In the genomic region with DNA sequence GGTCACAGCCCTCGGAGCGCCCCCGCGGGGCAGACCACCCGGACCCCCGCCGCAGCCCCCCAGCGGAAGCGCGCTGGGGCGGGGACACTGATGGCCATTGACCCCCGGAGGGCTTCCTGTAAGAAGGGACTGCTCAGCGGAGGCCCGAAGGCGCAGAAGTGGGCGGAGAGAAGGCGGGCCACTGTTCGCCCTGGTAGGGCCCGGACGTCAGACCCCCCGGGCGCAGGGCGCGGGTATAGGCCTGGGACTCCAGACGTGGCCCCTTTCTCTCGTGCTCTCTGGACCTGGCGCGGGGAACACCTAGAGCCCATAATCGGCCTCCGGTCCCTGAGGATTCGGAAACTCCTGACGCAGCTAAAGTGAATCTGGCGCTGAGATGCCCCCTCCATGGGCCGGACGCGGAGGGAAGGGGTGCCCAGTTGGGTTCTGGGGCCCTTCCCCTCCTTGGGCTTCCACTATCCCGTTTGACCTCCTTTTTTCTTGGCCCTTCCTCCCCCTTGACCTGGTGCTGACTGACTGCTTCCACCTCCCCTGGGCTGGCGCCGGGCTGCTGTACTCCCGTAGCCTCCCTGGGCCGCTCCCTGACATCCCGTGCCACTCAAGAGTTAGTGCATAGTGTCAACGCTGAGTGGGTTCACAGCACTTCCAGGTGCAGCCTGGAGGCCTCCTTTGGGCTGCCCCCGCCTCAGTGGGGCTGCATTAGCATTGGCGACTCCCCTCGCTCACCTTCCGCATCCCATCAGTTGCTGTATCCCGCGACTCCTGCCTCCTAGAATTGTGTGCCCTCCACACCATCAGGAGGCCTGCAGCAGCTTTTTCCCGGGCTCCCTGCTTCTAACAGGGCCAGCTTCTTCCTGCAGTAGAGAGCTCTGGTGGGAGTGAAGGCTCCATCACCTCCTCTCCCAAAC, we compare ENCODE assay signal across 1 cellular context.
TF ChIP-seq lines count a peak whose summit lies in the region.

No MANE protein-coding gene starts in this region.

TF ChIP-seq in WTC11, 78 proteins besides CTCF, POLR2A, EP300 and RAD21 (continued from another document):
- TF ChIP-seq, protein P1, sequence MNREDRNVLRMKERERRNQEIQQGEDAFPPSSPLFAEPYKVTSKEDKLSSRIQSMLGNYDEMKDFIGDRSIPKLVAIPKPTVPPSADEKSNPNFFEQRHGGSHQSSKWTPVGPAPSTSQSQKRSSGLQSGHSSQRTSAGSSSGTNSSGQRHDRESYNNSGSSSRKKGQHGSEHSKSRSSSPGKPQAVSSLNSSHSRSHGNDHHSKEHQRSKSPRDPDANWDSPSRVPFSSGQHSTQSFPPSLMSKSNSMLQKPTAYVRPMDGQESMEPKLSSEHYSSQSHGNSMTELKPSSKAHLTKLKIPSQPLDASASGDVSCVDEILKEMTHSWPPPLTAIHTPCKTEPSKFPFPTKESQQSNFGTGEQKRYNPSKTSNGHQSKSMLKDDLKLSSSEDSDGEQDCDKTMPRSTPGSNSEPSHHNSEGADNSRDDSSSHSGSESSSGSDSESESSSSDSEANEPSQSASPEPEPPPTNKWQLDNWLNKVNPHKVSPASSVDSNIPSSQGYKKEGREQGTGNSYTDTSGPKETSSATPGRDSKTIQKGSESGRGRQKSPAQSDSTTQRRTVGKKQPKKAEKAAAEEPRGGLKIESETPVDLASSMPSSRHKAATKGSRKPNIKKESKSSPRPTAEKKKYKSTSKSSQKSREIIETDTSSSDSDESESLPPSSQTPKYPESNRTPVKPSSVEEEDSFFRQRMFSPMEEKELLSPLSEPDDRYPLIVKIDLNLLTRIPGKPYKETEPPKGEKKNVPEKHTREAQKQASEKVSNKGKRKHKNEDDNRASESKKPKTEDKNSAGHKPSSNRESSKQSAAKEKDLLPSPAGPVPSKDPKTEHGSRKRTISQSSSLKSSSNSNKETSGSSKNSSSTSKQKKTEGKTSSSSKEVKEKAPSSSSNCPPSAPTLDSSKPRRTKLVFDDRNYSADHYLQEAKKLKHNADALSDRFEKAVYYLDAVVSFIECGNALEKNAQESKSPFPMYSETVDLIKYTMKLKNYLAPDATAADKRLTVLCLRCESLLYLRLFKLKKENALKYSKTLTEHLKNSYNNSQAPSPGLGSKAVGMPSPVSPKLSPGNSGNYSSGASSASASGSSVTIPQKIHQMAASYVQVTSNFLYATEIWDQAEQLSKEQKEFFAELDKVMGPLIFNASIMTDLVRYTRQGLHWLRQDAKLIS (CRISPR knock-in tag; IDR thresholded peaks at IDR 0.05; ENCODE audit: borderline replicate concordance): no peak
- no peak for TF ChIP-seq E2F1 (CRISPR knock-in tag; IDR thresholded peaks at IDR 0.05)
- no peak for TF ChIP-seq ETV6 (CRISPR knock-in tag; IDR thresholded peaks at IDR 0.05)
- no peak for TF ChIP-seq MXD4 (CRISPR knock-in tag; IDR thresholded peaks at IDR 0.05; ENCODE audit: borderline replicate concordance)
- TF ChIP-seq FOXJ3 (CRISPR knock-in tag; IDR thresholded peaks at IDR 0.05; ENCODE audit: borderline replicate concordance): no peak
- TF ChIP-seq NFE2L1 (CRISPR knock-in tag; IDR thresholded peaks at IDR 0.05): no peak
- no peak for TF ChIP-seq ZNF416 (CRISPR knock-in tag; IDR thresholded peaks at IDR 0.05)
- no peak for TF ChIP-seq EMX1 (CRISPR knock-in tag; IDR thresholded peaks at IDR 0.05)
- no peak for TF ChIP-seq RORB (CRISPR knock-in tag; IDR thresholded peaks at IDR 0.05)
- TF ChIP-seq, protein P2, sequence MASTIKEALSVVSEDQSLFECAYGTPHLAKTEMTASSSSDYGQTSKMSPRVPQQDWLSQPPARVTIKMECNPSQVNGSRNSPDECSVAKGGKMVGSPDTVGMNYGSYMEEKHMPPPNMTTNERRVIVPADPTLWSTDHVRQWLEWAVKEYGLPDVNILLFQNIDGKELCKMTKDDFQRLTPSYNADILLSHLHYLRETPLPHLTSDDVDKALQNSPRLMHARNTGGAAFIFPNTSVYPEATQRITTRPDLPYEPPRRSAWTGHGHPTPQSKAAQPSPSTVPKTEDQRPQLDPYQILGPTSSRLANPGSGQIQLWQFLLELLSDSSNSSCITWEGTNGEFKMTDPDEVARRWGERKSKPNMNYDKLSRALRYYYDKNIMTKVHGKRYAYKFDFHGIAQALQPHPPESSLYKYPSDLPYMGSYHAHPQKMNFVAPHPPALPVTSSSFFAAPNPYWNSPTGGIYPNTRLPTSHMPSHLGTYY (CRISPR knock-in tag; IDR thresholded peaks at IDR 0.05): no peak
- TF ChIP-seq NFATC4 (CRISPR knock-in tag; IDR thresholded peaks at IDR 0.05): no peak
- TF ChIP-seq, protein P3, sequence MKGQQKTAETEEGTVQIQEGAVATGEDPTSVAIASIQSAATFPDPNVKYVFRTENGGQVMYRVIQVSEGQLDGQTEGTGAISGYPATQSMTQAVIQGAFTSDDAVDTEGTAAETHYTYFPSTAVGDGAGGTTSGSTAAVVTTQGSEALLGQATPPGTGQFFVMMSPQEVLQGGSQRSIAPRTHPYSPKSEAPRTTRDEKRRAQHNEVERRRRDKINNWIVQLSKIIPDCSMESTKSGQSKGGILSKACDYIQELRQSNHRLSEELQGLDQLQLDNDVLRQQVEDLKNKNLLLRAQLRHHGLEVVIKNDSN (CRISPR knock-in tag; IDR thresholded peaks at IDR 0.05): no peak
- TF ChIP-seq NR2C2 (CRISPR knock-in tag; IDR thresholded peaks at IDR 0.05): no peak
- TF ChIP-seq, protein P4, sequence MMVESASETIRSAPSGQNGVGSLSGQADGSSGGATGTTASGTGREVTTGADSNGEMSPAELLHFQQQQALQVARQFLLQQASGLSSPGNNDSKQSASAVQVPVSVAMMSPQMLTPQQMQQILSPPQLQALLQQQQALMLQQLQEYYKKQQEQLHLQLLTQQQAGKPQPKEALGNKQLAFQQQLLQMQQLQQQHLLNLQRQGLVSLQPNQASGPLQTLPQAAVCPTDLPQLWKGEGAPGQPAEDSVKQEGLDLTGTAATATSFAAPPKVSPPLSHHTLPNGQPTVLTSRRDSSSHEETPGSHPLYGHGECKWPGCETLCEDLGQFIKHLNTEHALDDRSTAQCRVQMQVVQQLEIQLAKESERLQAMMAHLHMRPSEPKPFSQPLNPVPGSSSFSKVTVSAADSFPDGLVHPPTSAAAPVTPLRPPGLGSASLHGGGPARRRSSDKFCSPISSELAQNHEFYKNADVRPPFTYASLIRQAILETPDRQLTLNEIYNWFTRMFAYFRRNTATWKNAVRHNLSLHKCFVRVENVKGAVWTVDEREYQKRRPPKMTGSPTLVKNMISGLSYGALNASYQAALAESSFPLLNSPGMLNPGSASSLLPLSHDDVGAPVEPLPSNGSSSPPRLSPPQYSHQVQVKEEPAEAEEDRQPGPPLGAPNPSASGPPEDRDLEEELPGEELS (CRISPR knock-in tag; IDR thresholded peaks at IDR 0.05): 0 out of 2 replicates have a peak, but pooled peaks have one; percentile 8
- TF ChIP-seq MAX (CRISPR knock-in tag; IDR thresholded peaks at IDR 0.05): 0 out of 2 replicates have a peak, but pooled peaks have one; percentile 21
- no peak for TF ChIP-seq ESRRA (CRISPR knock-in tag; IDR thresholded peaks at IDR 0.05; ENCODE audit: borderline replicate concordance)
